ENCODE assay signal across 10 cellular contexts in genomic region chr7:91953618-91954017, GRCh38. TPM values are rescaled to one million over a fixed set of nuclear protein-coding genes. Genes with fewer than 3 reads are reported as not detected.
A peak's percentile ranks its signal among the peaks of the same experiment; 100 is the strongest.
DNase-seq lines count a peak whose midpoint lies in the region; ATAC-seq and TF ChIP-seq lines count a peak whose summit lies in the region.
"Had no signal": no experiment of that assay in that cellular context is flagged by ENCODE, and none has a peak within 500 bp of the region (broad histone marks: within the 10 kb centered on the region; RNA-seq: fewer than 3 reads in every experiment).

No MANE protein-coding gene starts in this region.

- TF ChIP-seq CTCF in DND-41 (IDR thresholded peaks at IDR 0.05; ENCODE audit: borderline replicate concordance, extremely low read depth, low read length, poor library complexity, severe bottlenecking) = peak; percentile 23

- H3K27me3 ChIP-seq in DND-41 (ENCODE audit: insufficient read depth, low read length, poor library complexity) = no peaks in the 10 kb centered on the region
- no peaks in the 10 kb centered on the region for H3K27me3 ChIP-seq in trophoblast cell (ENCODE audit: insufficient read depth, low read length)
- H3K27me3 ChIP-seq: gastroesophageal sphincter had no signal

- intact Hi-C loops in left cardiac atrium (cut with DNase I) = no loop called here

- no peak for ATAC-seq in DND-41 (ENCODE audit: insufficient read depth, low read depth)
- no peak for ATAC-seq in GM19351 (IDR thresholded peaks at IDR 0.05; ENCODE audit: unreplicated experiment)
- no peak for ATAC-seq in GM18870 (IDR thresholded peaks at IDR 0.05; ENCODE audit: unreplicated experiment)
- ATAC-seq in left cardiac atrium = no peak
- ATAC-seq: gastroesophageal sphincter had no signal

- H4K12ac ChIP-seq in trophoblast cell (ENCODE audit: low read depth, low read length) = no peak overlapping the region

- peaks cover 6% of the 10 kb centered on the region; the same call in 1 of the 2 replicates for H4K20me1 ChIP-seq in DND-41 (ENCODE audit: insufficient read depth, low read length)

- H2AK5ac ChIP-seq in trophoblast cell (ENCODE audit: low read length) = no peak overlapping the region

- H3K23ac ChIP-seq in trophoblast cell (ENCODE audit: low read length) = no peak overlapping the region

- H3K27ac ChIP-seq in DND-41 (ENCODE audit: low read length) (no peak overlapping the region), trophoblast cell (ENCODE audit: low read depth, low read length) (no peak overlapping the region)
- H3K27ac ChIP-seq: gastroesophageal sphincter had no signal

- H3K9me3 ChIP-seq in DND-41 (ENCODE audit: insufficient read depth, low read length, severe bottlenecking) = no peaks in the 10 kb centered on the region
- no peaks in the 10 kb centered on the region for H3K9me3 ChIP-seq in trophoblast cell (ENCODE audit: insufficient read depth, low read depth, low read length)
- H3K9me3 ChIP-seq: gastroesophageal sphincter had no signal

- no peak overlapping the region for H2BK5ac ChIP-seq in trophoblast cell (ENCODE audit: low read depth, low read length, poor library complexity)

- H3K4me3 ChIP-seq in DND-41 (ENCODE audit: low read depth in 1 of 2, low read length in 2 of 2) = no peak overlapping the region
- no peak overlapping the region for H3K4me3 ChIP-seq in trophoblast cell (ENCODE audit: low read depth, low read length)
- H3K4me3 ChIP-seq: gastroesophageal sphincter had no signal

- no peak for DNase-seq in DND-41
- DNase-seq in HT1080 (ENCODE audit: low read depth) = peak; percentile 4
- peak; percentile 21 for DNase-seq in amniotic epithelial cell (ENCODE audit: low read depth)
- DNase-seq in lung microvascular endothelial cell (ENCODE audit: low read depth in 2 of 2) = peak; percentile 45 to 58
- no peak for DNase-seq in trophoblast cell
- DNase-seq in left cardiac atrium = no peak
- DNase-seq: activated naive CD8-positive, alpha-beta T cell treated with anti-CD3 and anti-CD28 coated beads, Interleukin-2, amount 10 ng/mL, durations not matched to agents 7 days and 5 days had no signal

- H3K79me2 ChIP-seq in DND-41 (ENCODE audit: insufficient read depth, low read length) = peaks cover 57% of the 10 kb centered on the region
- no peaks in the 10 kb centered on the region for H3K79me2 ChIP-seq in trophoblast cell (ENCODE audit: control insufficient read depth, insufficient read depth, low read length, poor library complexity)

- H2AFZ ChIP-seq in DND-41 (ENCODE audit: low read depth, low read length) (no peak overlapping the region), trophoblast cell (ENCODE audit: insufficient read depth, low read length, poor library complexity) (no peak overlapping the region)

- no peak overlapping the region for H3K18ac ChIP-seq in trophoblast cell (ENCODE audit: low read length)

- no peak overlapping the region for H3K14ac ChIP-seq in trophoblast cell (ENCODE audit: low read length)

- no peak overlapping the region for H2BK120ac ChIP-seq in trophoblast cell (ENCODE audit: insufficient read depth, low read length, poor library complexity)

- WGBS in trophoblast cell (ENCODE audit: extremely low coverage, insufficient coverage, insufficient read length) = no CpG with 5 or more reads among the region's 3 CpGs

- H4K91ac ChIP-seq in trophoblast cell (ENCODE audit: low read depth, low read length) = no peak overlapping the region

- H3K36me3 ChIP-seq in DND-41 (ENCODE audit: insufficient read depth, low read length) (no peaks in the 10 kb centered on the region), trophoblast cell (ENCODE audit: control insufficient read depth in 1 of 2, insufficient read depth in 2 of 2, low read length in 2 of 2) (peaks cover 0 to 2% of the 10 kb centered on the region in 2 experiments)
- H3K36me3 ChIP-seq: gastroesophageal sphincter had no signal

- H3K79me1 ChIP-seq in trophoblast cell (ENCODE audit: low read length) = no peaks in the 10 kb centered on the region

- H3K9ac ChIP-seq in DND-41 (ENCODE audit: low read depth, low read length) (no peak overlapping the region), trophoblast cell (ENCODE audit: low read length) (no peak overlapping the region)

- no peak overlapping the region for H3K4ac ChIP-seq in trophoblast cell (ENCODE audit: low read depth, low read length)

- H3K4me1 ChIP-seq in DND-41 (ENCODE audit: insufficient read depth, low read length) (0 out of 2 replicates have a peak, but pooled peaks cover 5% of the 10 kb centered on the region), trophoblast cell (ENCODE audit: control insufficient read depth in 1 of 2, insufficient read depth in 2 of 2, low read length in 2 of 2) (no peaks in the 10 kb centered on the region)

- H4K8ac ChIP-seq in trophoblast cell (ENCODE audit: low read depth, low read length) = no peak overlapping the region

- H2BK12ac ChIP-seq in trophoblast cell (ENCODE audit: low read length) = no peak overlapping the region

- H3K4me2 ChIP-seq in DND-41 (ENCODE audit: insufficient read depth, low read length) = no peak overlapping the region
- no peak overlapping the region for H3K4me2 ChIP-seq in trophoblast cell (ENCODE audit: low read length)

RNA-seq across cellular contexts. Expression of gene AKAP9, which starts 13.0 kb away (rescaled TPM):
- total RNA-seq in HT1080 (2014; rRNA removed; shearing (Covaris generic)) = 13.1 and 14.8 TPM in 2 replicates
- 4.4 and 6.6 TPM in 2 replicates for polyA plus RNA-seq in HT1080 (2015; cell fraction: cytosol; rRNA removed)
- 54.3 and 55.6 TPM in 2 replicates for polyA plus RNA-seq in HT1080 (2015; cell fraction: nucleus; rRNA removed)
- total RNA-seq in lung microvascular endothelial cell (23.3 and 36.1 TPM in 2 replicates), left cardiac atrium (10 to 100 TPM; 27.3 to 37.4 TPM)
- 19.8 and 20.1 TPM in 2 replicates for polyA plus RNA-seq in trophoblast cell (2013)

Comparison
In these comparisons a context has a peak if more than half of its experiments do, and no peak if none do; other contexts are left out.
1. DNase-seq: peak in HT1080 (single experiment), amniotic epithelial cell (single experiment) and lung microvascular endothelial cell (2 of 2); none in DND-41 (single experiment), trophoblast cell (0 of 2) and left cardiac atrium (single experiment).